Comparison of ENCODE assay signal across 16 cellular contexts in the genomic region with DNA sequence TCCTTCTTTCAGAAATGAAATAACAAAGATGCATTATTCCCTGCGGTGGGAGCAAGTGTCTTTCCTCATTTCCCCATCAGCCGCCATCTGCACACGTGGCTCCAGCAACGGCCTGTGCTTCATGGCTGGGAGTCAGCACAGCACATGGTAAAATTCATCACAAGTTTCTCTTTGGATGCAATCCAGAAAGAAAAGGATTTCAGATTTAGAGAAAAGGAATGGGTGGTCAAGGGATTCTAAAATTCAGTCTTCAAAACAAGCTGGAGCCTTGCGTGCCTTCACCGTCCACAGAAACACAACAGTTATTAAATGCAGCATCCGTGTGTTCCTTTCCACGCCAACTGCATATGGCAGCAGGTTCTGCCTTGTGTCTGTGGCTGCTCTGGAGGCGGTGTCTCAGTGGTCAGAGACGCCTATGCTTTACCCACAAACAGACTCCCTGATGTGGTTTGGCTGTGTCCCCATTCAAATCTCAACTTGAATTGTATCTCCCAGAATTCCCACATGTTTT.
DNase-seq lines count a peak whose midpoint lies in the region; ATAC-seq and TF ChIP-seq lines count a peak whose summit lies in the region.
"Had no signal": no experiment of that assay in that cellular context is flagged by ENCODE, and none has a peak within 500 bp of the region (broad histone marks: within the 10 kb centered on the region; RNA-seq: fewer than 3 reads in every experiment).

No MANE protein-coding gene starts in this region.

- DNase-seq in HT1080 (ENCODE audit: low read depth) (peak; percentile 38), choroid plexus epithelial cell (ENCODE audit: low read depth) (peak; percentile 50), hepatocyte (ENCODE audit: low spot score) (peak; percentile 37), stomach (no peak), GM19240 (ENCODE audit: insufficient read length, low spot score) (no peak), GF-D8 (lab: John Stamatoyannopoulos, UW) (no peak), RKO (ENCODE audit: low spot score) (no peak)
- DNase-seq: activated gamma-delta T cell treated with Interleukin-2 at 50 U/mL for 16 hours; H7; NCI-H2227 treated with DMSO at 0.1 percent for 48 hours; stimulated activated CD4-positive, alpha-beta T cell treated with anti-CD3 and anti-CD28 coated beads, Interleukin-12 subunit alpha, Interleukin-12 subunit beta, amount 100 ng/mL, for 4 hours had no signal

- H3K27ac Mint-ChIP-seq in stimulated activated memory B cell treated with anti-CD40 and anti-IgM and Interleukin-4, amounts not matched to agents 10 μg/mL and 1 μg/mL and 100 μg/mL, for 72 hours = no peak overlapping the region

- H2AFZ ChIP-seq in hepatocyte = no peak overlapping the region
- H2AFZ ChIP-seq: parathyroid adenoma had no signal

- peaks cover 17% of the 10 kb centered on the region for H3K9me3 Mint-ChIP-seq in stimulated activated memory B cell treated with anti-CD40 and anti-IgM and Interleukin-4, amounts not matched to agents 10 μg/mL and 1 μg/mL and 100 μg/mL, for 72 hours

- H3K36me3 ChIP-seq in hepatocyte (replicated peaks; ENCODE audit: insufficient read depth, low read depth) = no peaks in the 10 kb centered on the region
- H3K36me3 ChIP-seq in stomach = no peaks in the 10 kb centered on the region

- H3K27me3 ChIP-seq in hepatocyte (no peaks in the 10 kb centered on the region), stomach (no peaks in the 10 kb centered on the region)
- H3K27me3 ChIP-seq: body of pancreas had no signal

- H3K9me3 ChIP-seq in hepatocyte (ENCODE audit: low read depth) (no peaks in the 10 kb centered on the region), stomach (no peaks in the 10 kb centered on the region)
- H3K9me3 ChIP-seq: body of pancreas had no signal

- H3K4me1 ChIP-seq in hepatocyte (ENCODE audit: insufficient read depth) (no peaks in the 10 kb centered on the region), stomach (peaks cover 0 to 14% (median 9%) of the 10 kb centered on the region in 4 donors)
- H3K4me1 ChIP-seq: body of pancreas, parathyroid adenoma had no signal

- TF ChIP-seq EP300 in stomach (IDR thresholded peaks at IDR 0.05) = no peak

- no peaks in the 10 kb centered on the region for H4K20me1 ChIP-seq in hepatocyte (ENCODE audit: insufficient read depth, poor library complexity, severe bottlenecking)

- peak overlapping the region; percentile 27 for H3K4me2 ChIP-seq in hepatocyte

- TF ChIP-seq POLR2A in stomach (IDR thresholded peaks at IDR 0.05) = no peak

- H3K79me2 ChIP-seq in hepatocyte = no peaks in the 10 kb centered on the region
- H3K79me2 ChIP-seq: parathyroid adenoma had no signal

- H3K9me2 ChIP-seq in hepatocyte (replicated peaks; ENCODE audit: insufficient read depth) = no peaks in the 10 kb centered on the region

- H3K4me3 Mint-ChIP-seq in stimulated activated memory B cell treated with anti-CD40 and anti-IgM and Interleukin-4, amounts not matched to agents 10 μg/mL and 1 μg/mL and 100 μg/mL, for 72 hours = no peak overlapping the region

- H3K27ac ChIP-seq in hepatocyte (peak overlapping the region; percentile 77), stomach (peak overlapping the region in 3 of 5 donors; percentile 6 to 52 (median 44))
- H3K27ac ChIP-seq: body of pancreas, C4-2B, parathyroid adenoma had no signal

- intact Hi-C loops in stomach (cut with DNase I; ENCODE audit: low total_unique reads) = no loop called here

- peaks cover 11% of the 10 kb centered on the region for H3K27me3 Mint-ChIP-seq in stimulated activated memory B cell treated with anti-CD40 and anti-IgM and Interleukin-4, amounts not matched to agents 10 μg/mL and 1 μg/mL and 100 μg/mL, for 72 hours

- H3K4me3 ChIP-seq in choroid plexus epithelial cell (ENCODE audit: low read depth, low read length) (no peak overlapping the region), hepatocyte (no peak overlapping the region), stomach (no peak overlapping the region)
- H3K4me3 ChIP-seq: body of pancreas had no signal

- WGBS in hepatocyte (ENCODE audit: low lambda C conversion rate, missing lambda C conversion rate) = 66% methylated on average over 10 of the region's 10 CpGs
- WGBS in stomach, 5 donors = 62 to 78% (median 75%) methylated on average over 10 of the region's 10 CpGs

- no peaks in the 10 kb centered on the region for H3K36me3 Mint-ChIP-seq in stimulated activated memory B cell treated with anti-CD40 and anti-IgM and Interleukin-4, amounts not matched to agents 10 μg/mL and 1 μg/mL and 100 μg/mL, for 72 hours

- TF ChIP-seq CTCF in choroid plexus epithelial cell (conservative IDR thresholded peaks at IDR 0.05; ENCODE audit: low read depth, low read length) (no peak), hepatocyte (IDR thresholded peaks at IDR 0.05; ENCODE audit: poor library complexity) (no peak), stomach (IDR thresholded peaks at IDR 0.05) (no peak)

- no peak for ATAC-seq in stimulated activated memory B cell treated with anti-CD40 and anti-IgM and Interleukin-4, amounts not matched to agents 10 μg/mL and 1 μg/mL and 100 μg/mL, for 72 hours
- ATAC-seq: body of pancreas, SK-N-SH treated with all-trans-retinoic acid at 6 μM for 48 hours had no signal

- no peaks in the 10 kb centered on the region for H3K4me1 Mint-ChIP-seq in stimulated activated memory B cell treated with anti-CD40 and anti-IgM and Interleukin-4, amounts not matched to agents 10 μg/mL and 1 μg/mL and 100 μg/mL, for 72 hours

Comparison
In these comparisons a context has a peak if more than half of its experiments do, and no peak if none do; other contexts are left out.
1. DNase-seq: peak in HT1080 (single experiment), choroid plexus epithelial cell (single experiment) and hepatocyte (single experiment); none in stomach (single experiment), GM19240 (single experiment), GF-D8 (single experiment) and RKO (single experiment).